In genomic region chr1:228172591-228173527, GRCh38 we compare ENCODE assay signal across 16 cellular contexts. TPM values are rescaled to one million over a fixed set of nuclear protein-coding genes. Genes with fewer than 3 reads are reported as not detected.
DNase-seq lines count a peak whose midpoint lies in the region; ATAC-seq and TF ChIP-seq lines count a peak whose summit lies in the region.
"Had no signal": no experiment of that assay in that cellular context is flagged by ENCODE, and none has a peak within 500 bp of the region (broad histone marks: within the 10 kb centered on the region; RNA-seq: fewer than 3 reads in every experiment).

No MANE protein-coding gene starts in this region.

- no peaks in the 10 kb centered on the region for H3K9me3 Mint-ChIP-seq in CD4-positive, CD25-positive, alpha-beta regulatory T cell
- no peaks in the 10 kb centered on the region for H3K9me3 Mint-ChIP-seq in natural killer cell
- H3K9me3 Mint-ChIP-seq: activated T-helper 2 cell treated with anti-CD3 and anti-CD28 coated beads, Interferon-gamma antibody, Interleukin-2, Interleukin-4, amounts not matched to agents 10 μg/mL and 5 μg/mL and 100 μg/mL, durations not matched to agents 14 hours and 24 hours and 36 hours; dendritic cell treated with granulocyte-macrophage colony-stimulating factor and Interleukin-4, amounts not matched to agents 40 ng/mL and 50 ng/mL, for 4 days; naive B cell had no signal

- no peak for DNase-seq in CD4-positive, CD25-positive, alpha-beta regulatory T cell
- DNase-seq in T-helper 17 cell (no peak), natural killer cell (no peak), COR-L47 (lab: John Stamatoyannopoulos, UW) (no peak), MG63 (no peak), HCEC 1CT (no peak)
- DNase-seq: activated CD4-positive, CD25-positive, alpha-beta regulatory T cell treated with anti-CD3 and anti-CD28 coated beads, Interleukin-2, amount 50 U/mL, for 72 hours; DMS79; naive B cell; NCI-H2029; NCI-H2227 treated with DMSO at 0.1 percent for 48 hours; OCI-M1 had no signal

- peak overlapping the region in 1 of 3 donors; percentile 71 for H3K27ac Mint-ChIP-seq in CD4-positive, CD25-positive, alpha-beta regulatory T cell
- H3K27ac Mint-ChIP-seq in T-helper 17 cell (peak overlapping the region; percentile 39), natural killer cell (peak overlapping the region; percentile 48 to 53)
- H3K27ac Mint-ChIP-seq: activated T-helper 2 cell treated with anti-CD3 and anti-CD28 coated beads, Interferon-gamma antibody, Interleukin-2, Interleukin-4, amounts not matched to agents 10 μg/mL and 5 μg/mL and 100 μg/mL, durations not matched to agents 14 hours and 24 hours and 36 hours; dendritic cell treated with granulocyte-macrophage colony-stimulating factor and Interleukin-4, amounts not matched to agents 40 ng/mL and 50 ng/mL, for 4 days had no signal

- intact Hi-C loops in natural killer cell (cut with micrococcal nuclease), result no loop called here

- peaks cover 5% of the 10 kb centered on the region for H3K36me3 ChIP-seq in CD4-positive, CD25-positive, alpha-beta regulatory T cell (ENCODE audit: control insufficient read depth, insufficient read depth, low read length)
- H3K36me3 ChIP-seq in MG63, result no peaks in the 10 kb centered on the region; the same call in none of the 2 replicates
- H3K36me3 ChIP-seq: HAP-1 had no signal

- H3K4me3 Mint-ChIP-seq in CD4-positive, CD25-positive, alpha-beta regulatory T cell, result peak overlapping the region in 1 of 4 donors; percentile 47
- H3K4me3 Mint-ChIP-seq in T-helper 17 cell (no peak overlapping the region), natural killer cell (no peak overlapping the region)
- H3K4me3 Mint-ChIP-seq: dendritic cell treated with granulocyte-macrophage colony-stimulating factor and Interleukin-4, amounts not matched to agents 40 ng/mL and 50 ng/mL, for 4 days had no signal

- ATAC-seq in CD4-positive, CD25-positive, alpha-beta regulatory T cell (ENCODE audit: low read depth in 2 of 2), result no peak
- no peak for ATAC-seq in T-helper 17 cell
- no peak for ATAC-seq in natural killer cell

- no peaks in the 10 kb centered on the region for H3K9me3 ChIP-seq in CD4-positive, CD25-positive, alpha-beta regulatory T cell (ENCODE audit: control insufficient read depth in 2 of 2, low read length in 2 of 2)
- no peaks in the 10 kb centered on the region for H3K9me3 ChIP-seq in T-helper 17 cell (ENCODE audit: control insufficient read depth, low read length, poor library complexity, severe bottlenecking)
- H3K9me3 ChIP-seq in MG63, result no peaks in the 10 kb centered on the region
- H3K9me3 ChIP-seq: HAP-1 had no signal

- no peak overlapping the region for H3K4me3 ChIP-seq in CD4-positive, CD25-positive, alpha-beta regulatory T cell (ENCODE audit: low read depth, low read length)
- H3K4me3 ChIP-seq in MG63, result no peak overlapping the region
- H3K4me3 ChIP-seq: HAP-1 had no signal

- H3K4me1 Mint-ChIP-seq in CD4-positive, CD25-positive, alpha-beta regulatory T cell, result peaks cover 0 to 26% (median 13%) of the 10 kb centered on the region in 4 donors
- H3K4me1 Mint-ChIP-seq in T-helper 17 cell, result peaks cover 12% of the 10 kb centered on the region
- H3K4me1 Mint-ChIP-seq in natural killer cell, result peaks cover 17 to 27% of the 10 kb centered on the region in 2 donors

- H3K27me3 ChIP-seq in CD4-positive, CD25-positive, alpha-beta regulatory T cell (ENCODE audit: control insufficient read depth, insufficient read depth, low read length), result no peaks in the 10 kb centered on the region
- H3K27me3 ChIP-seq in MG63, result no peaks in the 10 kb centered on the region

- H3K36me3 Mint-ChIP-seq in CD4-positive, CD25-positive, alpha-beta regulatory T cell, result peaks cover 6% of the 10 kb centered on the region
- H3K36me3 Mint-ChIP-seq in T-helper 17 cell (ENCODE audit: low read depth) (no peaks in the 10 kb centered on the region), natural killer cell (no peaks in the 10 kb centered on the region)
- H3K36me3 Mint-ChIP-seq: naive B cell had no signal

- TF ChIP-seq CTCF in 22Rv1 (IDR thresholded peaks at IDR 0.05) (no peak), natural killer cell (IDR thresholded peaks at IDR 0.05) (no peak)

- H3K27ac ChIP-seq in 22Rv1, result 0 out of 2 replicates have a peak overlapping the region, but pooled peaks have one; percentile 27
- peak overlapping the region; percentile 5 for H3K27ac ChIP-seq in CD4-positive, CD25-positive, alpha-beta regulatory T cell (ENCODE audit: insufficient read depth, low read length, poor library complexity, severe bottlenecking)

- H3K27me3 Mint-ChIP-seq in CD4-positive, CD25-positive, alpha-beta regulatory T cell, result no peaks in the 10 kb centered on the region
- H3K27me3 Mint-ChIP-seq in T-helper 17 cell, result no peaks in the 10 kb centered on the region
- H3K27me3 Mint-ChIP-seq in natural killer cell (ENCODE audit: low read depth in 2 of 2), result no peaks in the 10 kb centered on the region
- H3K27me3 Mint-ChIP-seq: dendritic cell treated with granulocyte-macrophage colony-stimulating factor and Interleukin-4, amounts not matched to agents 40 ng/mL and 50 ng/mL, for 4 days; naive B cell had no signal

- no peaks in the 10 kb centered on the region for H3K4me1 ChIP-seq in CD4-positive, CD25-positive, alpha-beta regulatory T cell (ENCODE audit: control insufficient read depth, insufficient read depth, low read length, poor library complexity, severe bottlenecking)
- H3K4me1 ChIP-seq: HAP-1 had no signal

RNA-seq across cellular contexts. Expression of gene IBA57, which starts 7.3 kb away (rescaled TPM):
- total RNA-seq in CD4-positive, CD25-positive, alpha-beta regulatory T cell, result 17.0 TPM
- polyA plus RNA-seq in CD4-positive, CD25-positive, alpha-beta regulatory T cell, result 1 to 10 TPM; 2.0 to 5.5 (median 4.0) TPM
- total RNA-seq in T-helper 17 cell, result 10 to 100 TPM; 16.3 to 18.2 TPM
- 10 to 100 TPM; 13.3 to 14.1 (median 13.8) TPM for total RNA-seq in natural killer cell
- 2.0 and 19.4 TPM in 2 replicates for total RNA-seq in MG63 (2014; rRNA removed; shearing (Covaris generic); ENCODE audit: low replicate concordance)

RNA-seq across cellular contexts. Expression of gene GJC2, which starts 23.1 kb away (rescaled TPM):
- 2.8 TPM for total RNA-seq in CD4-positive, CD25-positive, alpha-beta regulatory T cell
- not detected for polyA plus RNA-seq in CD4-positive, CD25-positive, alpha-beta regulatory T cell
- total RNA-seq in T-helper 17 cell (1 to 10 TPM in 1 of 2 donors, under 1 TPM in 1; 0.94 to 1.9 TPM), natural killer cell (1 to 10 TPM; 1.0 to 2.2 (median 1.7) TPM)
- 0.20 and 4.8 TPM in 2 replicates for total RNA-seq in MG63 (2014; rRNA removed; shearing (Covaris generic); ENCODE audit: low replicate concordance)

RNA-seq across cellular contexts. Expression of gene GUK1, which starts 32.8 kb away (rescaled TPM):
- 270 TPM for total RNA-seq in CD4-positive, CD25-positive, alpha-beta regulatory T cell
- 100 to 1,000 TPM; 329 to 413 (median 371) TPM for polyA plus RNA-seq in CD4-positive, CD25-positive, alpha-beta regulatory T cell
- total RNA-seq in T-helper 17 cell (100 to 1,000 TPM; 233 to 245 TPM), natural killer cell (100 to 1,000 TPM; 292 to 313 (median 308) TPM)
- 246 and 425 TPM in 2 replicates for total RNA-seq in MG63 (2014; rRNA removed; shearing (Covaris generic); ENCODE audit: low replicate concordance)

RNA-seq across cellular contexts. Expression of gene OBSCN, which starts 35.0 kb away (rescaled TPM):
- 57.1 TPM for total RNA-seq in CD4-positive, CD25-positive, alpha-beta regulatory T cell
- 1 to 10 TPM in 3 of 4 donors, under 1 TPM in 1; 0.13 to 1.2 (median 1.1) TPM for polyA plus RNA-seq in CD4-positive, CD25-positive, alpha-beta regulatory T cell
- total RNA-seq in T-helper 17 cell, result 10 to 100 TPM; 23.1 to 34.2 TPM
- 10 to 100 TPM in 2 of 3 donors, 1 to 10 TPM in 1; 9.6 to 30.0 (median 14.3) TPM for total RNA-seq in natural killer cell
- total RNA-seq in MG63 (2014; rRNA removed; shearing (Covaris generic); ENCODE audit: low replicate concordance), result 1.8 and 2.8 TPM in 2 replicates
